ENCODE assay signal across 17 cellular contexts in the genomic region with DNA sequence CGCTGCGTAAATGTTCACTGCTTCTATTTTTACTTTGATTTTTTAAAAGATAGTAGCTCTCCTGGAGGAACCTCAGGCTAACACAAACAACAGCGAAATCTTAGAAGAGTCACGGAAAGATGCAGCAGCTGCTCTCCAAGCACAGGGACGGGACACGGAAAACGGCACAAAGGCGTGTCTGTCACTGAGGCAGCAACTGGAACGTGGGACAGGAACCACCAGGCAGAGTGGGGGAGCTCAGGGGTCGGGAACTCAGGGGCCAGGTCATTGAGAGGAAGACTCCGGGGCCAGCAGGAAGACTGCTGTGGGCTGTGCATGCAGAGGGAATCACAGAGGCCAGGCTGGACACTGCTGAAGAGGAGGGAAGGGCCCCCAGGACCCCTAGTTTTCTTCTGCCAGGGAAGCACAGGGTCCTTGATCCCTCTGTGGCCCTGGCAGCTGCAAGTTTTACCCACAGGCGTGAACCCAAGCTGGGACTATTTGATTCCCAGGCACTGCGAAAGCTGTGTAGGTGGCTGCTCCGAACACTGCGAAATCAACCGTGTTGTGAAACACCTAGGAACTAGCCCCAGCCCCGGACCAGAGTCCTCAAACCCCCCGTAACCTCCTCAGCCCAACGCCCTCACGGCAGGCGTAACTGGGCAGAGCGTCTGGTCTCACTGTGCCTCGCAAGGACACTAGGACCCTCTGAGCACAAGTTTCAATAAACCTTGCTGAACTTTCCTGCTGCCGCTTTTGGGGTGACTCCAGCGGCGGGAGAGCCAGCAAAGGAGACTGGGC.
DNase-seq lines count a peak whose midpoint lies in the region; ATAC-seq and TF ChIP-seq lines count a peak whose summit lies in the region.
"Had no signal": no experiment of that assay in that cellular context is flagged by ENCODE, and none has a peak within 500 bp of the region (broad histone marks: within the 10 kb centered on the region; RNA-seq: fewer than 3 reads in every experiment).

No MANE protein-coding gene starts in this region.

- H3K4me3 ChIP-seq in H7 (ENCODE audit: insufficient read depth, low read depth, low read length) (no peak overlapping the region), sigmoid colon (no peak overlapping the region)
- H3K4me3 ChIP-seq: Peyer's patch had no signal

- no peaks in the 10 kb centered on the region for H3K9me3 Mint-ChIP-seq in endothelial cell (ENCODE audit: unreplicated experiment)

- H3K27ac Mint-ChIP-seq in endothelial cell (ENCODE audit: unreplicated experiment), result no peak overlapping the region

- no peak for ATAC-seq in HG03045 (IDR thresholded peaks at IDR 0.05; ENCODE audit: unreplicated experiment)

- H3K4me1 Mint-ChIP-seq in endothelial cell (ENCODE audit: unreplicated experiment), result no peaks in the 10 kb centered on the region

- H3K36me3 Mint-ChIP-seq in endothelial cell (ENCODE audit: low read depth, unreplicated experiment), result no peaks in the 10 kb centered on the region

- H3K27me3 ChIP-seq in H7 (ENCODE audit: control insufficient read depth, insufficient read depth, low read length) (no peaks in the 10 kb centered on the region), sigmoid colon (no peaks in the 10 kb centered on the region)
- H3K27me3 ChIP-seq: Peyer's patch had no signal

- no peak overlapping the region for H3K27ac ChIP-seq in sigmoid colon
- H3K27ac ChIP-seq: Peyer's patch had no signal

- TF ChIP-seq CTCF in sigmoid colon (IDR thresholded peaks at IDR 0.05), result no peak
- no peak for TF ChIP-seq CTCF in endothelial cell (IDR thresholded peaks at IDR 0.05; ENCODE audit: unreplicated experiment)

- TF ChIP-seq EP300 in sigmoid colon (IDR thresholded peaks at IDR 0.05), result no peak

- 88 to 89% methylated on average over 26 of the region's 26 CpGs for WGBS in sigmoid colon, 2 donors

- H3K36me3 ChIP-seq in H7 (replicated peaks; ENCODE audit: control insufficient read depth, insufficient read depth, low read length) (no peaks in the 10 kb centered on the region), sigmoid colon (no peaks in the 10 kb centered on the region)
- H3K36me3 ChIP-seq: Peyer's patch had no signal

- DNase-seq in H7, result peak; percentile 12
- DNase-seq in activated CD8-positive, alpha-beta memory T cell treated with anti-CD3 and anti-CD28 coated beads, Interleukin-2, amount 50 U/mL, for 48 hours, result peak; percentile 20
- peak; percentile 2 for DNase-seq in mucosa of gallbladder (ENCODE audit: low spot score)
- peak; percentile 48 for DNase-seq in sigmoid colon
- DNase-seq in stimulated activated naive CD4-positive, alpha-beta T cell treated with Interleukin-2 at 50 U/mL for 16 hours (lab: John Stamatoyannopoulos, UW), result no peak
- DNase-seq in AML-193 (lab: John Stamatoyannopoulos, UW), result no peak
- no peak for DNase-seq in endothelial cell (ENCODE audit: low spot score)
- DNase-seq: DND-41; KG1; NCI-H1105 treated with DMSO at 0.1 percent for 48 hours; NCI-H1694; NCI-H2081 treated with DMSO at 0.1 percent for 48 hours; NCI-H748 treated with DMSO at 0.1 percent for 48 hours; NK-92 treated with Interleukin-12 subunit alpha and Interleukin-12 subunit beta, amount 100 ng/mL, for 24 hours; SK-N-SH had no signal

- intact Hi-C loops in sigmoid colon (cut with DNase I), result no loop called here

- H3K4me3 Mint-ChIP-seq in endothelial cell (ENCODE audit: unreplicated experiment), result no peak overlapping the region

- H3K4me1 ChIP-seq in sigmoid colon, result no peaks in the 10 kb centered on the region
- H3K4me1 ChIP-seq: Peyer's patch had no signal

- no peak for TF ChIP-seq POLR2A in sigmoid colon (IDR thresholded peaks at IDR 0.05)

- peaks cover 3% of the 10 kb centered on the region for H3K27me3 Mint-ChIP-seq in endothelial cell (ENCODE audit: unreplicated experiment)

- no peaks in the 10 kb centered on the region for H3K9me3 ChIP-seq in sigmoid colon
- H3K9me3 ChIP-seq: SK-N-SH had no signal

Comparison
In these comparisons a context has a peak if more than half of its experiments do, and no peak if none do; other contexts are left out.
1. DNase-seq: peak in H7 (single experiment), activated CD8-positive, alpha-beta memory T cell treated with anti-CD3 and anti-CD28 coated beads, Interleukin-2, amount 50 U/mL, for 48 hours (single experiment), mucosa of gallbladder (single experiment) and sigmoid colon (single experiment); none in stimulated activated naive CD4-positive, alpha-beta T cell treated with Interleukin-2 at 50 U/mL for 16 hours (single experiment), AML-193 (0 of 2) and endothelial cell (single experiment).